ENCODE assay signal across 8 cellular contexts in the genomic region with DNA sequence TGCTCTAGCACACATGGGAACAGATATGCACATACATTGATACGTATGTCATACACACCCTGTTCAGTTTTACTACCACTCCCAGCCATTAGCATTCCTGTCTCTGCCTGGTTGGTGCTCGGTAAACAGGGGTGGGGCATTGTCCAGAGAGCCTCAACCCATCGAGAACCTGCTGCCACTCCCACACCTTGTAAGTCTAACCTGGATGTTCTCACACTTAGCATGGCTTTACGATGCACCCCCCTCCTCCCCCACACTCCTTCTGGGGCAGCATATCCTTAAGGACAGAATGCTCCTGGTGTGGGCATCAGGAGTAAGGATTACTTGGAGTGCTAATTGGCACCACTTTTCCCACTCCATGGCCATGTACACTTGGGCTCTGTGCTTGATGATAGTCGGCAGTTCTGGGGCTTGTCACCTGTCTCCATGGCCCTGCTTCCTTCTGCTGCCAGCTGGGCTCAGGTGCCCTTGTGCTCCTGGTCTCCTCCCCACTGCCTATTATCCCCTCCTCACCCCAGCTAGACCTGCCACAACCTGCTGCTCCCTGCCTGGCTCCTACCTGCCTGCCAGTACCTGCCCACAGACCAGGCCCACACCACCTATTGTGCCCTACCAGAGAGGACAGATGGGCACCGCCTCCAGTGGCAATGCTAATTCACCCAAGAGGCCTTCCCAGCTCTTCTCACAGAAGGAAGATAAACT. TPM values are rescaled to one million over a fixed set of nuclear protein-coding genes. Genes with fewer than 3 reads are reported as not detected.
A peak's percentile ranks its signal among the peaks of the same experiment; 100 is the strongest.
DNase-seq lines count a peak whose midpoint lies in the region; TF ChIP-seq lines count a peak whose summit lies in the region.

No MANE protein-coding gene starts in this region.

- peaks cover 50% of the 10 kb centered on the region for H3K4me1 Mint-ChIP-seq in Calu3 (ENCODE audit: low read depth, unreplicated experiment)
- H3K4me1 Mint-ChIP-seq in nephron = peaks cover 17% of the 10 kb centered on the region

- H3K36me3 Mint-ChIP-seq in Calu3 (ENCODE audit: insufficient read depth, unreplicated experiment) = peaks cover 81% of the 10 kb centered on the region
- H3K36me3 Mint-ChIP-seq in nephron (ENCODE audit: low read depth) = peaks cover 42% of the 10 kb centered on the region

- H3K9me3 Mint-ChIP-seq in Calu3 (ENCODE audit: low read depth, unreplicated experiment) (no peaks in the 10 kb centered on the region), nephron (no peaks in the 10 kb centered on the region)

- TF ChIP-seq CTCF in Calu3 (IDR thresholded peaks at IDR 0.05; ENCODE audit: unreplicated experiment) (no peak), breast epithelium (IDR thresholded peaks at IDR 0.05) (no peak), nephron (IDR thresholded peaks at IDR 0.05; ENCODE audit: unreplicated experiment in 3 of 3) (no peak)

- peaks cover 0 to 5% of the 10 kb centered on the region in 2 donors for H3K4me1 ChIP-seq in breast epithelium

- H3K27me3 Mint-ChIP-seq in Calu3 (ENCODE audit: unreplicated experiment) (no peaks in the 10 kb centered on the region), nephron (ENCODE audit: low read depth) (peaks cover 5% of the 10 kb centered on the region)

- BruUV-seq in Calu3 (replicated peaks; lab: Mats Ljungman, UMichigan) = TSS peak; percentile 83

- TF ChIP-seq POLR2A in breast epithelium (IDR thresholded peaks at IDR 0.05) = no peak

- H3K9me3 ChIP-seq in breast epithelium = no peaks in the 10 kb centered on the region

- H3K27ac ChIP-seq in breast epithelium = peak overlapping the region; percentile 62 to 69

- H3K27ac Mint-ChIP-seq in Calu3 (ENCODE audit: unreplicated experiment) = peak overlapping the region; percentile 61
- no peak overlapping the region for H3K27ac Mint-ChIP-seq in nephron

- intact Hi-C loops in Calu3 (cut with micrococcal nuclease; ENCODE audit: unreplicated experiment) = loop anchor here (2.0 kb wide), 1 partner anchor 64 kb away; no protein-coding TSS in a partner anchor
- intact Hi-C loops in breast epithelium (cut with DNase I; ENCODE audit: low total_unique reads) = loop anchor here (10.0 kb wide), 1 partner anchor 122 kb away; the partner anchor contains the start of gene MED24

- H3K4me3 ChIP-seq in breast epithelium = peak overlapping the region in 2 of 3 donors; percentile 64 to 68

- no peaks in the 10 kb centered on the region for H3K27me3 ChIP-seq in breast epithelium

- CTCF ChIA-PET in Calu3 (lab: Charles Lee) = interaction anchor here (0.5 to 9.2 kb wide), 23 partner anchors 9 to 1478 kb away, joined by 3 to 145 read pairs (median 6); partner anchors contain the start of genes CASC3, TOP2A and WIPF2

- H3K4me3 Mint-ChIP-seq in Calu3 (ENCODE audit: low read depth, unreplicated experiment) (peak overlapping the region; percentile 76), nephron (peak overlapping the region; percentile 68 to 80 (median 76))

- H3K36me3 ChIP-seq in breast epithelium = no peaks in the 10 kb centered on the region

- DNase-seq in Calu3 = peak; percentile 94
- peak; percentile 90 for DNase-seq in NCI-H1105 (lab: John Stamatoyannopoulos, UW)
- peak in 1 of 2 donors; percentile 81 for DNase-seq in breast epithelium (ENCODE audit: low spot score in 2 of 2)
- DNase-seq in NCI-H524 treated with DMSO at 0.1 percent for 48 hours (lab: John Stamatoyannopoulos, UW) = no peak
- DNase-seq in SIG-M5 treated with dmso at 0.1 percent for 504 hours (lab: John Stamatoyannopoulos, UW; ENCODE audit: unreplicated experiment) = no peak
- DNase-seq in NCI-H446 (lab: John Stamatoyannopoulos, UW) = no peak
- no peak for DNase-seq in stimulated activated CD4-positive, alpha-beta T cell treated with anti-CD3 and anti-CD28 coated beads, Interleukin-15, amount 100 ng/mL, for 24 hours

RNA-seq across cellular contexts. Expression of gene RAPGEFL1, which starts 0.7 kb away (rescaled TPM):
- total RNA-seq in Calu3 (2022) = 57.9 and 86.3 TPM in 2 replicates
- total RNA-seq in breast epithelium = 10 to 100 TPM in 1 of 3 donors, 1 to 10 TPM in 2; 3.2 to 10.8 (median 5.0) TPM

RNA-seq across cellular contexts. Expression of gene CASC3, which starts 36.2 kb away (rescaled TPM):
- total RNA-seq in Calu3 (2022) (541 and 621 TPM in 2 replicates), breast epithelium (10 to 100 TPM; 57.4 to 67.0 (median 65.1) TPM)

RNA-seq across cellular contexts. Expression of gene WIPF2, which starts 42.5 kb away (rescaled TPM):
- 327 and 376 TPM in 2 replicates for total RNA-seq in Calu3 (2022)
- 10 to 100 TPM in 2 of 3 donors, 1 to 10 TPM in 1; 8.2 to 12.9 (median 10.8) TPM for total RNA-seq in breast epithelium

RNA-seq across cellular contexts. Expression of gene MSL1, which starts 54.8 kb away (rescaled TPM):
- total RNA-seq in Calu3 (2022) = 505 and 524 TPM in 2 replicates
- total RNA-seq in breast epithelium = 10 to 100 TPM; 49.3 to 79.3 (median 78.2) TPM

Comparison
In these comparisons a context has a peak if more than half of its experiments do, and no peak if none do; other contexts are left out.
1. DNase-seq: peak in Calu3 (single experiment) and NCI-H1105 (single experiment); none in NCI-H524 treated with DMSO at 0.1 percent for 48 hours (single experiment), SIG-M5 treated with dmso at 0.1 percent for 504 hours (single experiment), NCI-H446 (0 of 2) and stimulated activated CD4-positive, alpha-beta T cell treated with anti-CD3 and anti-CD28 coated beads, Interleukin-15, amount 100 ng/mL, for 24 hours (single experiment).
2. RNA of gene WIPF2, which starts 42.5 kb away (total RNA-seq): 327 to 376 TPM in Calu3; 8.2 to 12.9 TPM in breast epithelium; every median in the first group is over 10 times any median in the second.